ENCODE assay signal across 8 cellular contexts in genomic region chr3:21752749-21753347, GRCh38. TPM values are rescaled to one million over a fixed set of nuclear protein-coding genes. Genes with fewer than 3 reads are reported as not detected.
DNase-seq lines count a peak whose midpoint lies in the region; ATAC-seq and TF ChIP-seq lines count a peak whose summit lies in the region.

No MANE protein-coding gene starts in this region.

- POLR2A ChIA-PET in BJ (lab: Charles Lee), result interaction anchor here (0.6 kb wide), 1 partner anchor 1617 kb away, joined by 3 read pairs; no protein-coding TSS in a partner anchor

- no peaks in the 10 kb centered on the region for H3K36me3 ChIP-seq in BJ (ENCODE audit: control insufficient read depth, insufficient read depth, low read length)
- H3K36me3 ChIP-seq in spleen, result no peaks in the 10 kb centered on the region

- WGBS in spleen, 5 donors, result 34 to 55% (median 49%) methylated on average over 3 of the region's 3 CpGs

- ATAC-seq in HG02623 (IDR thresholded peaks at IDR 0.05; ENCODE audit: unreplicated experiment) (peak; percentile 65), GM18498 (IDR thresholded peaks at IDR 0.05; ENCODE audit: unreplicated experiment) (no peak)

- no peaks in the 10 kb centered on the region for H3K9me3 ChIP-seq in spleen

- H3K4me1 ChIP-seq in spleen, result peaks cover 0 to 10% (median 5%) of the 10 kb centered on the region in 6 donors

- H3K27me3 ChIP-seq in BJ (ENCODE audit: control insufficient read depth, insufficient read depth, low read length) (no peaks in the 10 kb centered on the region), spleen (replicated peaks in 1 of 7) (peaks cover 0 to 18% (median 4%) of the 10 kb centered on the region in 7 donors)

- TF ChIP-seq CTCF in BJ (IDR thresholded peaks at IDR 0.05; ENCODE audit: insufficient read depth, low read depth, low read length) (peak; percentile 67), foreskin fibroblast (IDR thresholded peaks at IDR 0.05; ENCODE audit: low read depth, low read length) (peak; percentile 80), spleen (IDR thresholded peaks at IDR 0.05 in 8 of 11, conservative IDR thresholded peaks at IDR 0.05 in 3 of 11) (peak in 8 of 11 experiments; percentile 37 to 60 (median 54))

- CTCF ChIA-PET in BJ (lab: Yijun Ruan, JAX), result interaction anchor here (0.7 to 3.0 kb wide), 8 partner anchors 8 to 364 kb away, joined by 3 to 15 read pairs (median 3); no protein-coding TSS in a partner anchor

- DNase-seq in BJ (ENCODE audit: low read depth), result peak; percentile 39
- peak; percentile 59 for DNase-seq in RKO (ENCODE audit: low spot score)
- peak; percentile 74 to 87 for DNase-seq in foreskin fibroblast
- no peak for DNase-seq in spleen
- no peak for DNase-seq in DMS79 (lab: John Stamatoyannopoulos, UW)
- no peak for DNase-seq in NCI-H2107 treated with DMSO at 0.1 percent for 48 hours (lab: John Stamatoyannopoulos, UW; ENCODE audit: unreplicated experiment)

- H3K27ac ChIP-seq in spleen, result no peak overlapping the region

- intact Hi-C loops in spleen (cut with DNase I; ENCODE audit: low total_unique reads), result no loop called here

- H3K4me3 ChIP-seq in BJ (ENCODE audit: low read depth, low read length) (no peak overlapping the region), foreskin fibroblast (ENCODE audit: low read depth in 1 of 2, low read length in 2 of 2) (no peak overlapping the region), spleen (no peak overlapping the region)

- no peak for TF ChIP-seq POLR2A in spleen (IDR thresholded peaks at IDR 0.05)

RNA-seq across cellular contexts. Expression of gene ZNF385D, which starts 1.8 kb away (rescaled TPM):
- polyA plus RNA-seq in BJ (2011; rRNA removed) (2.2 and 2.7 TPM in 2 replicates), spleen (under 1 TPM; 0.05 to 0.29 (median 0.07) TPM)
- 3.0 and 4.2 TPM in 2 replicates for polyA minus RNA-seq in BJ (2011; rRNA and poly(A)+ RNA removed)
- 1 to 10 TPM in 4 of 7 donors, under 1 TPM in 3; 0.14 to 3.2 (median 2.3) TPM for total RNA-seq in spleen

Comparison
In these comparisons a context has a peak if more than half of its experiments do, and no peak if none do; other contexts are left out.
1. DNase-seq: peak in BJ (single experiment), RKO (single experiment) and foreskin fibroblast (2 of 2); none in spleen (single experiment), DMS79 (single experiment) and NCI-H2107 treated with DMSO at 0.1 percent for 48 hours (single experiment).
2. Peak in every context shown above with its lines, with median percentiles within 50 percentile points of each other: CTCF ChIP-seq.